In genomic region chr2:174597347-174598047, GRCh38 we compare ENCODE assay signal across 8 cellular contexts. TPM values are rescaled to one million over a fixed set of nuclear protein-coding genes. Genes with fewer than 3 reads are reported as not detected.
DNase-seq lines count a peak whose midpoint lies in the region; ATAC-seq and TF ChIP-seq lines count a peak whose summit lies in the region.

Gene WIPF1, minus strand, starts transcription at chr2:174597804. Its CDS starts 12,231 bp downstream, at chr2:174585573.

- no peak within 1 kb of the TSS for H2BK120ac ChIP-seq in neuronal stem cell (ENCODE audit: low read depth, low read length)

- H3K4me2 ChIP-seq in neuronal stem cell (ENCODE audit: insufficient read depth, low read length, poor library complexity, severe bottlenecking) = no peak within 1 kb of the TSS

- H3K9ac ChIP-seq in neuronal stem cell (ENCODE audit: low read depth, low read length, poor library complexity) = no peak within 1 kb of the TSS

- H3K18ac ChIP-seq in neuronal stem cell (ENCODE audit: low read length) = no peak within 1 kb of the TSS

- H3K14ac ChIP-seq in neuronal stem cell (ENCODE audit: low read length) = no peak within 1 kb of the TSS

- no peak within 1 kb of the TSS for H2AK5ac ChIP-seq in neuronal stem cell (ENCODE audit: low read depth, low read length)

- peaks cover 4 to 7% of the 10 kb centered on the region in 2 donors for H3K4me1 ChIP-seq in neuronal stem cell (ENCODE audit: control insufficient read depth in 2 of 2, insufficient read depth in 1 of 2, low read depth in 1 of 2, low read length in 2 of 2)

- no peak within 1 kb of the TSS for H2BK5ac ChIP-seq in neuronal stem cell (ENCODE audit: low read length)

- ATAC-seq in GM21737 (IDR thresholded peaks at IDR 0.05; ENCODE audit: unreplicated experiment) = peak; percentile 45
- peak; percentile 45 for ATAC-seq in activated T-helper 17 cell treated with anti-CD3 and anti-CD28 coated beads, Interleukin-2, amount 50 U/mL, for 72 hours (replicated peaks)

- H3K4me3 ChIP-seq in GM12865 (ENCODE audit: low read depth, low read length) = peak within 1 kb of the TSS; percentile 73
- peak within 1 kb of the TSS; percentile 17 for H3K4me3 ChIP-seq in MG63
- H3K4me3 ChIP-seq in neuronal stem cell (ENCODE audit: low read length in 2 of 2) = no peak within 1 kb of the TSS

- no peak within 1 kb of the TSS for H2BK15ac ChIP-seq in neuronal stem cell (ENCODE audit: low read length)

- H3K27ac ChIP-seq in neuronal stem cell (replicated peaks; ENCODE audit: low read length) = no peak within 1 kb of the TSS

- H4K91ac ChIP-seq in neuronal stem cell (ENCODE audit: low read depth, low read length, poor library complexity) = no peak within 1 kb of the TSS

- H3K36me3 Mint-ChIP-seq in activated T-helper 17 cell treated with anti-CD3 and anti-CD28 coated beads, Interleukin-2, amount 50 U/mL, for 72 hours (ENCODE audit: low read depth) = peaks cover 49% of the 10 kb centered on the region

- H3K4me1 Mint-ChIP-seq in activated T-helper 17 cell treated with anti-CD3 and anti-CD28 coated beads, Interleukin-2, amount 50 U/mL, for 72 hours = peaks cover 45% of the 10 kb centered on the region

- H3K27ac Mint-ChIP-seq in activated T-helper 17 cell treated with anti-CD3 and anti-CD28 coated beads, Interleukin-2, amount 50 U/mL, for 72 hours = peak within 1 kb of the TSS; percentile 97

- no peaks in the 10 kb centered on the region for H3K9me3 Mint-ChIP-seq in activated T-helper 17 cell treated with anti-CD3 and anti-CD28 coated beads, Interleukin-2, amount 50 U/mL, for 72 hours

- no peak within 1 kb of the TSS for H3K4ac ChIP-seq in neuronal stem cell (ENCODE audit: low read length)

- TF ChIP-seq CTCF in GM12865 (IDR thresholded peaks at IDR 0.05; ENCODE audit: insufficient read depth, low read depth, low read length, missing control alignments) = no peak

- no peaks in the 10 kb centered on the region for H3K27me3 Mint-ChIP-seq in activated T-helper 17 cell treated with anti-CD3 and anti-CD28 coated beads, Interleukin-2, amount 50 U/mL, for 72 hours

- H3K9me3 ChIP-seq in MG63 (no peaks in the 10 kb centered on the region), neuronal stem cell (replicated peaks in 1 of 2; ENCODE audit: control insufficient read depth in 2 of 2, insufficient read depth in 1 of 2, low read depth in 1 of 2, low read length in 2 of 2) (peaks cover 0 to 7% of the 10 kb centered on the region in 2 donors)

- no peak within 1 kb of the TSS for H4K8ac ChIP-seq in neuronal stem cell (ENCODE audit: low read depth, low read length)

- DNase-seq in GM12865 (ENCODE audit: low read depth) (peak; percentile 94), MG63 (peak; percentile 44), glomerular endothelial cell (ENCODE audit: extremely low read depth, low read depth, low spot score) (peak; percentile 45), NCI-H1048 (lab: John Stamatoyannopoulos, UW) (no peak), neuronal stem cell (ENCODE audit: low spot score) (no peak)
- peak; percentile 25 to 34 for DNase-seq in stimulated activated CD8-positive, alpha-beta memory T cell treated with anti-CD3 and anti-CD28 coated beads, Interleukin-7, amount 100 ng/mL, for 4 hours (ENCODE audit: low read depth in 2 of 2)

- H3K23ac ChIP-seq in neuronal stem cell (ENCODE audit: low read depth, low read length, poor library complexity) = no peak within 1 kb of the TSS

- no CpG with 5 or more reads among the region's 6 CpGs for WGBS in neuronal stem cell (ENCODE audit: extremely low coverage in 2 of 2, insufficient read length in 2 of 2, insufficient replicate concordance in 1 of 2), 2 donors

- no peak within 1 kb of the TSS for H2AFZ ChIP-seq in neuronal stem cell (ENCODE audit: low read length)

- H3K27me3 ChIP-seq in MG63 (no peaks in the 10 kb centered on the region), neuronal stem cell (ENCODE audit: control insufficient read depth in 3 of 3, insufficient read depth in 3 of 3, low read depth in 1 of 3, low read length in 3 of 3) (no peaks in the 10 kb centered on the region)

- peak within 1 kb of the TSS; percentile 91 for H3K4me3 Mint-ChIP-seq in activated T-helper 17 cell treated with anti-CD3 and anti-CD28 coated beads, Interleukin-2, amount 50 U/mL, for 72 hours

- H3K36me3 ChIP-seq in MG63 = no peaks in the 10 kb centered on the region
- peaks cover 3 to 4% of the 10 kb centered on the region in 2 donors for H3K36me3 ChIP-seq in neuronal stem cell (replicated peaks in 1 of 2; ENCODE audit: control insufficient read depth in 2 of 2, insufficient read depth in 2 of 2, low read length in 2 of 2)

- H3K79me1 ChIP-seq in neuronal stem cell (ENCODE audit: low read depth, low read length) = no peaks in the 10 kb centered on the region

- no peak within 1 kb of the TSS for H2BK12ac ChIP-seq in neuronal stem cell (ENCODE audit: low read length)

RNA-seq across cellular contexts. Expression of gene WIPF1, which starts in this region (rescaled TPM):
- 4.3 and 4.6 TPM in 2 replicates for total RNA-seq in MG63 (2014; rRNA removed; shearing (Covaris generic); ENCODE audit: low replicate concordance)
- 100 to 1,000 TPM; 180 to 334 TPM for total RNA-seq in activated T-helper 17 cell treated with anti-CD3 and anti-CD28 coated beads, Interleukin-2, amount 50 U/mL, for 72 hours
- total RNA-seq in glomerular endothelial cell = 14.8 and 35.2 TPM in 2 replicates
- polyA plus RNA-seq in neuronal stem cell (2013, experiment 1 of 2) = 20.8 TPM
- polyA plus RNA-seq in neuronal stem cell (2013, experiment 2 of 2) = 21.6 TPM

Comparison
In these comparisons a context has a peak if more than half of its experiments do, and no peak if none do; other contexts are left out.
1. DNase-seq: peak in GM12865 (single experiment), MG63 (single experiment), glomerular endothelial cell (single experiment) and stimulated activated CD8-positive, alpha-beta memory T cell treated with anti-CD3 and anti-CD28 coated beads, Interleukin-7, amount 100 ng/mL, for 4 hours (2 of 2); none in NCI-H1048 (single experiment) and neuronal stem cell (single experiment).
2. H3K4me3 ChIP-seq: peak in GM12865 (single experiment) and MG63 (single experiment); none in neuronal stem cell (0 of 2).